7 cellular contexts compared by ENCODE assay signal in the genomic region with DNA sequence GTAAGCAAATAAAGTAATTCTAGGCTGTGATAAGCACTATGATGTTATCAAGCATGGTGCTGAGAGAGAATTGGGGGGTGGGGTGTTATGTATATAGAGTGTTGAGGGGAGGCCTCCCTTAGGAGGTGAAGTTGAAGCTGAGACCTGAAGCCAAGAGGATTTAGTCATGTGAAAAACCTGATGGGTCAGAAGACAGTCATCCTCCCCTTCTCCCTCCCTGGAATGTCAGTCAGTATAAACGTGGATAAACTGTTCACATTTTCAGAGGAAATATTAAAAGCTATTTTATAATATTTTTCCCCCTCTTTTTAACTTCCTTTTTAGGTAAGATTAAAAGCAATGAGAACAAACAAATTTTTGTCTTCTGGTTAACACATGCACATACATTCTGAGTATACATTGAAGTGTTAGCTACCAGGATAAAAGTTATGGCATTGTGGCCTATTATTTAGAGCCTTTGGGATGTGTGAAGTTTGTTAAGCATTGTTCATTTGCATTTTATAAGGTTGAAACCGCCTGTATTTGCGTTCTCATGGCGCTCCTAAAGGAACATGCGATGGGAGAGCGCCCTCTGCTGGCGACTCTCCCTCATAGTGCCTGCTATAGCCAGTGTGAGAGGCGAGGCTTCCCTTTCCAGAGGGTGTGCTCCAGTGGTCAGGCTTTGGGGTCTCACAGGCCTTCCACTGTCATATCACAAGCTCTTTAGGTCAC. TPM values are rescaled to one million over a fixed set of nuclear protein-coding genes. Genes with fewer than 3 reads are reported as not detected.
DNase-seq lines count a peak whose midpoint lies in the region; ATAC-seq, FAIRE-seq and TF ChIP-seq lines count a peak whose summit lies in the region.

No MANE protein-coding gene starts in this region.

- H3K27me3 ChIP-seq in Peyer's patch: no peaks in the 10 kb centered on the region

- peaks cover 16% of the 10 kb centered on the region for H3K36me3 Mint-ChIP-seq in activated T-helper 1 cell treated with anti-CD3 and anti-CD28 coated beads, Interleukin-12 subunit alpha, Interleukin-12 subunit beta, Interleukin-2, Interleukin-4 antibody, amounts not matched to agents 30 ng/mL and 10 ng/mL and 1 ng/mL, durations not matched to agents 14 hours and 24 hours and 36 hours (ENCODE audit: low read depth)
- no peaks in the 10 kb centered on the region for H3K36me3 Mint-ChIP-seq in natural killer cell treated with Interleukin-12 subunit alpha and Interleukin-12 subunit beta and Interleukin-15 and Interleukin-18, amount 100 ng/mL, for 72 hours
- peaks cover 6% of the 10 kb centered on the region for H3K36me3 Mint-ChIP-seq in stimulated activated memory B cell treated with anti-CD40 and anti-IgM and Interleukin-4, amounts not matched to agents 10 μg/mL and 1 μg/mL and 100 μg/mL, for 72 hours

- H3K36me3 ChIP-seq in Peyer's patch: peaks cover 0 to 6% (median 0%) of the 10 kb centered on the region in 3 donors

- H3K4me1 ChIP-seq in Peyer's patch: peaks cover 0 to 20% (median 5%) of the 10 kb centered on the region in 4 donors

- no peaks in the 10 kb centered on the region for H3K27me3 Mint-ChIP-seq in activated T-helper 1 cell treated with anti-CD3 and anti-CD28 coated beads, Interleukin-12 subunit alpha, Interleukin-12 subunit beta, Interleukin-2, Interleukin-4 antibody, amounts not matched to agents 30 ng/mL and 10 ng/mL and 1 ng/mL, durations not matched to agents 14 hours and 24 hours and 36 hours (ENCODE audit: insufficient read depth)
- H3K27me3 Mint-ChIP-seq in natural killer cell treated with Interleukin-12 subunit alpha and Interleukin-12 subunit beta and Interleukin-15 and Interleukin-18, amount 100 ng/mL, for 72 hours: no peaks in the 10 kb centered on the region
- H3K27me3 Mint-ChIP-seq in stimulated activated memory B cell treated with anti-CD40 and anti-IgM and Interleukin-4, amounts not matched to agents 10 μg/mL and 1 μg/mL and 100 μg/mL, for 72 hours: no peaks in the 10 kb centered on the region

- intact Hi-C loops in activated T-helper 1 cell treated with anti-CD3 and anti-CD28 coated beads, Interleukin-12 subunit alpha, Interleukin-12 subunit beta, Interleukin-2, Interleukin-4 antibody, amounts not matched to agents 30 ng/mL and 10 ng/mL and 1 ng/mL, durations not matched to agents 14 hours and 24 hours and 36 hours (cut with micrococcal nuclease): loop anchor here (1.0 to 2.0 kb wide), 6 partner anchors 26 to 265 kb away; partner anchors contain the start of genes MAPK13, MAPK14 and SRPK1

- no peak for TF ChIP-seq EP300 in Ishikawa (IDR thresholded peaks at IDR 0.05; ENCODE audit: borderline replicate concordance)

- TF ChIP-seq RAD21 in Ishikawa (IDR thresholded peaks at IDR 0.05; ENCODE audit: low read depth): peak; percentile 86

- peak; percentile 27 for DNase-seq in GM12892 (ENCODE audit: insufficient read length)
- peak; percentile 84 to 94 (median 91) for DNase-seq in Peyer's patch
- peak; percentile 67 for DNase-seq in activated T-helper 1 cell treated with anti-CD3 and anti-CD28 coated beads, Interleukin-12 subunit alpha, Interleukin-12 subunit beta, Interleukin-2, Interleukin-4 antibody, amounts not matched to agents 30 ng/mL and 10 ng/mL and 1 ng/mL, durations not matched to agents 14 hours and 24 hours and 36 hours (ENCODE audit: low spot score)
- DNase-seq in fibroblast of mammary gland (ENCODE audit: low read depth): peak; percentile 74
- peak; percentile 86 for DNase-seq in natural killer cell treated with Interleukin-12 subunit alpha and Interleukin-12 subunit beta and Interleukin-15 and Interleukin-18, amount 100 ng/mL, for 72 hours (ENCODE audit: low spot score)

- FAIRE-seq in GM12892 (lab: Jason Lieb, UNC): peak; percentile 77

- H3K9me3 Mint-ChIP-seq in activated T-helper 1 cell treated with anti-CD3 and anti-CD28 coated beads, Interleukin-12 subunit alpha, Interleukin-12 subunit beta, Interleukin-2, Interleukin-4 antibody, amounts not matched to agents 30 ng/mL and 10 ng/mL and 1 ng/mL, durations not matched to agents 14 hours and 24 hours and 36 hours: no peaks in the 10 kb centered on the region
- no peaks in the 10 kb centered on the region for H3K9me3 Mint-ChIP-seq in natural killer cell treated with Interleukin-12 subunit alpha and Interleukin-12 subunit beta and Interleukin-15 and Interleukin-18, amount 100 ng/mL, for 72 hours
- H3K9me3 Mint-ChIP-seq in stimulated activated memory B cell treated with anti-CD40 and anti-IgM and Interleukin-4, amounts not matched to agents 10 μg/mL and 1 μg/mL and 100 μg/mL, for 72 hours: no peaks in the 10 kb centered on the region

- H3K4me1 Mint-ChIP-seq in activated T-helper 1 cell treated with anti-CD3 and anti-CD28 coated beads, Interleukin-12 subunit alpha, Interleukin-12 subunit beta, Interleukin-2, Interleukin-4 antibody, amounts not matched to agents 30 ng/mL and 10 ng/mL and 1 ng/mL, durations not matched to agents 14 hours and 24 hours and 36 hours (ENCODE audit: low read depth): peaks cover 30% of the 10 kb centered on the region
- H3K4me1 Mint-ChIP-seq in natural killer cell treated with Interleukin-12 subunit alpha and Interleukin-12 subunit beta and Interleukin-15 and Interleukin-18, amount 100 ng/mL, for 72 hours (ENCODE audit: low read depth in 2 of 2): peaks cover 38 to 40% of the 10 kb centered on the region in 2 donors
- H3K4me1 Mint-ChIP-seq in stimulated activated memory B cell treated with anti-CD40 and anti-IgM and Interleukin-4, amounts not matched to agents 10 μg/mL and 1 μg/mL and 100 μg/mL, for 72 hours: peaks cover 12% of the 10 kb centered on the region

- H3K4me3 Mint-ChIP-seq in activated T-helper 1 cell treated with anti-CD3 and anti-CD28 coated beads, Interleukin-12 subunit alpha, Interleukin-12 subunit beta, Interleukin-2, Interleukin-4 antibody, amounts not matched to agents 30 ng/mL and 10 ng/mL and 1 ng/mL, durations not matched to agents 14 hours and 24 hours and 36 hours: no peak overlapping the region
- no peak overlapping the region for H3K4me3 Mint-ChIP-seq in natural killer cell treated with Interleukin-12 subunit alpha and Interleukin-12 subunit beta and Interleukin-15 and Interleukin-18, amount 100 ng/mL, for 72 hours
- no peak overlapping the region for H3K4me3 Mint-ChIP-seq in stimulated activated memory B cell treated with anti-CD40 and anti-IgM and Interleukin-4, amounts not matched to agents 10 μg/mL and 1 μg/mL and 100 μg/mL, for 72 hours

- peak; percentile 86 to 98 (median 96) for TF ChIP-seq CTCF in Peyer's patch (IDR thresholded peaks at IDR 0.05)
- TF ChIP-seq CTCF in fibroblast of mammary gland (conservative IDR thresholded peaks at IDR 0.05; ENCODE audit: control insufficient read depth, insufficient read depth, low read depth, low read length): peak; percentile 88

- H3K9me3 ChIP-seq in Peyer's patch: no peaks in the 10 kb centered on the region

- H3K4me3 ChIP-seq in Peyer's patch (no peak overlapping the region), fibroblast of mammary gland (ENCODE audit: control insufficient read depth, low read depth, low read length) (no peak overlapping the region)

- H3K27ac ChIP-seq in Peyer's patch: peak overlapping the region in 3 of 4 donors; percentile 54 to 90 (median 75)

- peak; percentile 87 to 89 for ATAC-seq in natural killer cell treated with Interleukin-12 subunit alpha and Interleukin-12 subunit beta and Interleukin-15 and Interleukin-18, amount 100 ng/mL, for 72 hours
- ATAC-seq in stimulated activated memory B cell treated with anti-CD40 and anti-IgM and Interleukin-4, amounts not matched to agents 10 μg/mL and 1 μg/mL and 100 μg/mL, for 72 hours: peak; percentile 84

- no peak for TF ChIP-seq POLR2A in GM12892 (IDR thresholded peaks at IDR 0.05; ENCODE audit: low read depth, low read length)
- no peak for TF ChIP-seq POLR2A in Peyer's patch (IDR thresholded peaks at IDR 0.05)

- peak overlapping the region; percentile 47 for H3K27ac Mint-ChIP-seq in activated T-helper 1 cell treated with anti-CD3 and anti-CD28 coated beads, Interleukin-12 subunit alpha, Interleukin-12 subunit beta, Interleukin-2, Interleukin-4 antibody, amounts not matched to agents 30 ng/mL and 10 ng/mL and 1 ng/mL, durations not matched to agents 14 hours and 24 hours and 36 hours
- peak overlapping the region; percentile 38 to 66 for H3K27ac Mint-ChIP-seq in natural killer cell treated with Interleukin-12 subunit alpha and Interleukin-12 subunit beta and Interleukin-15 and Interleukin-18, amount 100 ng/mL, for 72 hours
- H3K27ac Mint-ChIP-seq in stimulated activated memory B cell treated with anti-CD40 and anti-IgM and Interleukin-4, amounts not matched to agents 10 μg/mL and 1 μg/mL and 100 μg/mL, for 72 hours: no peak overlapping the region

TF ChIP-seq in Ishikawa, 13 proteins besides CTCF, POLR2A, EP300 and RAD21:
- no peak for TF ChIP-seq YY1 (IDR thresholded peaks at IDR 0.05; ENCODE audit: low read depth)
TF ChIP-seq in Ishikawa: peak in this region for 0.

RNA-seq across cellular contexts. Expression of gene MAPK13, which starts 35.4 kb away (rescaled TPM):
- 5.4 TPM for polyA plus RNA-seq in GM12892 (2012; ENCODE audit: missing spikeins)
- total RNA-seq in Peyer's patch: 100 to 1,000 TPM in 3 of 4 donors, 10 to 100 TPM in 1; 66.0 to 149 (median 131) TPM
- 54.6 and 55.7 TPM in 2 replicates for total RNA-seq in activated T-helper 1 cell treated with anti-CD3 and anti-CD28 coated beads, Interleukin-12 subunit alpha, Interleukin-12 subunit beta, Interleukin-2, Interleukin-4 antibody, amounts not matched to agents 30 ng/mL and 10 ng/mL and 1 ng/mL, durations not matched to agents 14 hours and 24 hours and 36 hours
- 10 to 100 TPM; 40.7 to 74.2 TPM for total RNA-seq in natural killer cell treated with Interleukin-12 subunit alpha and Interleukin-12 subunit beta and Interleukin-15 and Interleukin-18, amount 100 ng/mL, for 72 hours

Comparison
In these comparisons a context has a peak if more than half of its experiments do, and no peak if none do; other contexts are left out.
1. DNase-seq: peak in every context shown above with its lines; median percentile 91 in Peyer's patch; 86 in natural killer cell treated with Interleukin-12 subunit alpha and Interleukin-12 subunit beta and Interleukin-15 and Interleukin-18, amount 100 ng/mL, for 72 hours; 74 in fibroblast of mammary gland; 67 in activated T-helper 1 cell treated with anti-CD3 and anti-CD28 coated beads, Interleukin-12 subunit alpha, Interleukin-12 subunit beta, Interleukin-2, Interleukin-4 antibody, amounts not matched to agents 30 ng/mL and 10 ng/mL and 1 ng/mL, durations not matched to agents 14 hours and 24 hours and 36 hours; 27 in GM12892.